Comparison of ENCODE assay signal across 8 cellular contexts in the genomic region with DNA sequence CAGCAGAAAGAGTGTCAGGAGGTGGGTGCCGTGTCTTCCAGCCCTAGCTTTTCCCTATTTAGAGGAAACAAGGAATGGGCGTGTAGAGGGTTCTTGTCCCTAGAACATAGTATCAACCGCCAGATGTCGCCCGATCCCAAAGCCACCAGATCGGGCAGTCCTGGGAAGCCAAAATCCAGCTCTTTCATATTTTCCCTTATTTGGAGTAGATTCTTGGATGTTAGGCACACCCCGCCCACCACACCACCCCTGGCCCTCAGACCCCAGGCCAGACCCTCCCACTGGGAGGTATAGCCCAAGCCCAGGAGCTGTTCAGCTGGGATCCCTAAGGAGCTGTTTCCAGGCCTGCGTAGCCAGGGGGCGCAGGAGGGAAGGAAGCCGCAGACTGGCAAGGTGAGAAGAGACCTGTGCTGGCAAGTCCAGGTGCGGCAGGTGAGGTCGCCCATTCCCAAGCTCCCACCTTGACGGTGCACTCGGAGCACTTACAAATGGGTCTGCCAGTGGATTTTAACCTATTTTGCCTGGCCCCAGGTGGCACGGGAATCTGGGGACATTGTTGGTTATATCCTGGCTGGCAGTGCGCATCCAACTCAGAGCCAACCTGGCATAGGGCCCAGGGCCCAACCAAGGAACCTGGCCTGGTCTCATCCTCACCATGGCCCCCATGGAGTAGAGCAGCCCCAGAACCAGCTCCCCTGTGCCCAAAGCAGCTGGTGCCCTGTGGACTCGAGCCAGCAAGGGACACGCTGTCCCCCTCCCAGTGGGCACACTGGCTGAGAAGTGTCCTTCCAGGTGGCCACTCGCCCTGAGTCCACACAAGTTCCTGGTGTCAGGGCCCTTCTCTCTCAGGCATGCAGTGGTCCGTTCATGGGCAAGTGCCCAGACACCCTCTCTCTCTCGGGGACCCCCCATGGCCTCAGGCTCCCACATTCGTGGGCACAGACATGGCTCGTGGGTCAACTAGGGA. TPM values are rescaled to one million over a fixed set of nuclear protein-coding genes. Genes with fewer than 3 reads are reported as not detected.
A peak's percentile ranks its signal among the peaks of the same experiment; 100 is the strongest.
DNase-seq lines count a peak whose midpoint lies in the region; ATAC-seq and TF ChIP-seq lines count a peak whose summit lies in the region.

No MANE protein-coding gene starts in this region.

- peak; percentile 36 for TF ChIP-seq CTCF in activated CD8-positive, alpha-beta T cell treated with anti-CD3 and anti-CD28 coated beads for 36 hours (IDR thresholded peaks at IDR 0.05)

- no peaks in the 10 kb centered on the region for H3K9me3 Mint-ChIP-seq in activated CD8-positive, alpha-beta T cell treated with anti-CD3 and anti-CD28 coated beads for 36 hours

- peak; percentile 76 for DNase-seq in Right ventricle myocardium inferior (ENCODE audit: missing footprints)
- DNase-seq in cardiac septum (ENCODE audit: low spot score) = no peak
- DNase-seq in NCI-H1436 (lab: John Stamatoyannopoulos, UW) = peak; percentile 67
- no peak for DNase-seq in activated CD8-positive, alpha-beta T cell treated with anti-CD3 and anti-CD28 coated beads for 36 hours
- DNase-seq in foreskin melanocyte = peak; percentile 75
- DNase-seq in occipital lobe (lab: John Stamatoyannopoulos, UW) = peak; percentile 36
- no peak for DNase-seq in NOMO-1 (lab: John Stamatoyannopoulos, UW; ENCODE audit: unreplicated experiment in 2 of 2)
- no peak for DNase-seq in inferior parietal cortex (ENCODE audit: extremely low spot score)

- H3K27ac Mint-ChIP-seq in activated CD8-positive, alpha-beta T cell treated with anti-CD3 and anti-CD28 coated beads for 36 hours = peak overlapping the region; percentile 49

- intact Hi-C loops in Right ventricle myocardium inferior (cut with DNase I) (loop anchor here (10.0 kb wide), 1 partner anchor 399 kb away; a partner anchor contains a TSS), cardiac septum (cut with DNase I) (loop anchor here (10.0 kb wide), 1 partner anchor 399 kb away; a partner anchor contains a TSS)
- intact Hi-C loops in activated CD8-positive, alpha-beta T cell treated with anti-CD3 and anti-CD28 coated beads for 36 hours (cut with micrococcal nuclease) = no loop called here

- H3K4me1 Mint-ChIP-seq in activated CD8-positive, alpha-beta T cell treated with anti-CD3 and anti-CD28 coated beads for 36 hours (ENCODE audit: low read depth) = peaks cover 21% of the 10 kb centered on the region

- CTCF ChIA-PET in activated CD8-positive, alpha-beta T cell treated with anti-CD3 and anti-CD28 coated beads for 36 hours (lab: Charles Lee) = interaction anchor here (0.7 to 1.8 kb wide), 11 partner anchors 8 to 170 kb away, joined by 3 to 11 read pairs (median 4); a partner anchor contains a TSS

- no peak for ATAC-seq in Right ventricle myocardium inferior
- no peak for ATAC-seq in activated CD8-positive, alpha-beta T cell treated with anti-CD3 and anti-CD28 coated beads for 36 hours

- peaks cover 11% of the 10 kb centered on the region for H3K36me3 Mint-ChIP-seq in activated CD8-positive, alpha-beta T cell treated with anti-CD3 and anti-CD28 coated beads for 36 hours (ENCODE audit: low read depth)

- peak overlapping the region; percentile 76 for H3K4me3 Mint-ChIP-seq in activated CD8-positive, alpha-beta T cell treated with anti-CD3 and anti-CD28 coated beads for 36 hours

- no peaks in the 10 kb centered on the region for H3K27me3 Mint-ChIP-seq in activated CD8-positive, alpha-beta T cell treated with anti-CD3 and anti-CD28 coated beads for 36 hours

- POLR2A ChIA-PET in activated CD8-positive, alpha-beta T cell treated with anti-CD3 and anti-CD28 coated beads for 36 hours (lab: Charles Lee) = interaction anchor here (1.1 to 1.9 kb wide), 6 partner anchors 10 to 402 kb away, joined by 3 to 7 read pairs (median 3); a partner anchor contains a TSS

RNA-seq across cellular contexts. Expression of a gene that starts 0.8 kb away (rescaled TPM):
- 253 TPM for total RNA-seq in Right ventricle myocardium inferior
- 347 TPM for total RNA-seq in cardiac septum
- total RNA-seq in activated CD8-positive, alpha-beta T cell treated with anti-CD3 and anti-CD28 coated beads for 36 hours = 1,000 to 10,000 TPM; 1,057 to 1,091 TPM
- 73.0 TPM for total RNA-seq in occipital lobe

RNA-seq across cellular contexts. Expression of a gene that starts 5.5 kb away (rescaled TPM):
- total RNA-seq in Right ventricle myocardium inferior (51.1 TPM), cardiac septum (66.2 TPM), occipital lobe (17.2 TPM)
- total RNA-seq in activated CD8-positive, alpha-beta T cell treated with anti-CD3 and anti-CD28 coated beads for 36 hours = 10 to 100 TPM; 92.4 to 96.6 TPM

RNA-seq across cellular contexts. Expression of a gene that starts 24.6 kb away (rescaled TPM):
- total RNA-seq in Right ventricle myocardium inferior = 2,181 TPM
- total RNA-seq in cardiac septum = 1,520 TPM
- total RNA-seq in activated CD8-positive, alpha-beta T cell treated with anti-CD3 and anti-CD28 coated beads for 36 hours = 1,000 to 10,000 TPM; 3,574 to 3,675 TPM
- total RNA-seq in occipital lobe = 2,213 TPM

RNA-seq across cellular contexts. Expression of a gene that starts 35.4 kb away (rescaled TPM):
- total RNA-seq in Right ventricle myocardium inferior = 52.3 TPM
- total RNA-seq in cardiac septum = 32.9 TPM
- total RNA-seq in activated CD8-positive, alpha-beta T cell treated with anti-CD3 and anti-CD28 coated beads for 36 hours = 10 to 100 TPM in 1 of 2 experiments, 1 to 10 TPM in 1; 9.4 to 10.3 TPM
- total RNA-seq in occipital lobe = 4.4 TPM

RNA-seq across cellular contexts. Expression of a gene that starts 37.7 kb away (rescaled TPM):
- total RNA-seq in Right ventricle myocardium inferior = 36.1 TPM
- total RNA-seq in cardiac septum = 41.6 TPM
- 10 to 100 TPM; 49.8 to 53.4 TPM for total RNA-seq in activated CD8-positive, alpha-beta T cell treated with anti-CD3 and anti-CD28 coated beads for 36 hours
- 10.9 TPM for total RNA-seq in occipital lobe

Comparison
In these comparisons a context has a peak if more than half of its experiments do, and no peak if none do; other contexts are left out.
1. DNase-seq: peak in Right ventricle myocardium inferior (single experiment), NCI-H1436 (single experiment), foreskin melanocyte (single experiment) and occipital lobe (single experiment); none in cardiac septum (single experiment), activated CD8-positive, alpha-beta T cell treated with anti-CD3 and anti-CD28 coated beads for 36 hours (single experiment), NOMO-1 (0 of 2) and inferior parietal cortex (single experiment).